Comparison of ENCODE assay signal across 20 cellular contexts in the genomic region with DNA sequence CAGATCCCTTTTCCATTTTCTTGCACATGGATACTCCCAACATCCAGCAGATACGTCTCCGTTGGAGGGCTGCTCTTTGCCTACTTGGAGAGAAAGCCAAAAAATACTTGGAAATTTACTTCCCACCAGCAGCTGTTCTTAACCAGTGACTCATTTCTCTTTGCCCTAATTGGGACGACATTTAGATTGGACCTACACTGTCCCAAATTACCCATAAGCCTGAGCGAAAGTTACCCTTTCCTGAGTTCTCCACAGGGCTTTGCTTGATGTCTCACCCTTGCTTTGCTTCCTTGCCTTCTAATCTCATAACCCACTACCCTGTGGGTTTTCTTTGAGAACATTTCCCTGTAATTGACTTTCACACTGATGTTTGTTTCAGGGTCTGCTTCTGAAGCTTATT. TPM values are rescaled to one million over a fixed set of nuclear protein-coding genes. Genes with fewer than 3 reads are reported as not detected.
DNase-seq lines count a peak whose midpoint lies in the region; ATAC-seq and TF ChIP-seq lines count a peak whose summit lies in the region.
"Had no signal": no experiment of that assay in that cellular context is flagged by ENCODE, and none has a peak within 500 bp of the region (broad histone marks: within the 10 kb centered on the region; RNA-seq: fewer than 3 reads in every experiment).

No MANE protein-coding gene starts in this region.

- no peak for ATAC-seq in activated CD4-positive, alpha-beta T cell treated with anti-CD3 and anti-CD28 coated beads for 36 hours
- ATAC-seq in psoas muscle = peak; percentile 55 to 73 (median 66)
- no peak for ATAC-seq in GM18861 (IDR thresholded peaks at IDR 0.05; ENCODE audit: unreplicated experiment)
- ATAC-seq: left colon, Panc1 had no signal

- TF ChIP-seq CTCF in endothelial cell (IDR thresholded peaks at IDR 0.05; ENCODE audit: unreplicated experiment) = no peak
- TF ChIP-seq CTCF in psoas muscle (IDR thresholded peaks at IDR 0.05) = no peak

- H3K36me3 Mint-ChIP-seq in activated CD4-positive, alpha-beta T cell treated with anti-CD3 and anti-CD28 coated beads for 36 hours (ENCODE audit: low read depth) = peaks cover 12% of the 10 kb centered on the region
- H3K36me3 Mint-ChIP-seq in endothelial cell (ENCODE audit: low read depth, unreplicated experiment) = peaks cover under 1% of the 10 kb centered on the region

- peak overlapping the region; percentile 37 for H3K27ac ChIP-seq in psoas muscle
- H3K27ac ChIP-seq: 22Rv1, cardiac muscle cell, parathyroid adenoma, WERI-Rb-1 had no signal

- POLR2A ChIA-PET in activated CD4-positive, alpha-beta T cell treated with anti-CD3 and anti-CD28 coated beads for 36 hours (lab: Charles Lee) = no interaction called here

- H3K27me3 Mint-ChIP-seq in activated CD4-positive, alpha-beta T cell treated with anti-CD3 and anti-CD28 coated beads for 36 hours = no peaks in the 10 kb centered on the region
- H3K27me3 Mint-ChIP-seq in endothelial cell (ENCODE audit: unreplicated experiment) = no peaks in the 10 kb centered on the region
- H3K27me3 Mint-ChIP-seq: activated naive CD4-positive, alpha-beta T cell treated with anti-CD3 and anti-CD28 coated beads, Interleukin-2, amount 50 U/mL, for 24 hours had no signal

- H3K36me3 ChIP-seq in psoas muscle (ENCODE audit: insufficient read depth in 1 of 2, low read depth in 1 of 2) = peaks cover 0 to 14% of the 10 kb centered on the region in 2 donors
- H3K36me3 ChIP-seq: cardiac muscle cell had no signal

- no peak for DNase-seq in activated CD4-positive, alpha-beta T cell treated with anti-CD3 and anti-CD28 coated beads for 36 hours
- no peak for DNase-seq in activated CD4-positive, alpha-beta T cell treated with anti-CD3 and anti-CD28 coated beads, Interleukin-2, amount 50 U/mL, for 48 hours
- DNase-seq in NCI-H446 treated with DMSO at 0.1 percent for 48 hours (lab: John Stamatoyannopoulos, UW) (peak; percentile 0), endothelial cell (ENCODE audit: low spot score) (no peak), psoas muscle (no peak), germinal center (ENCODE audit: low spot score) (no peak), NCI-H1930 (lab: John Stamatoyannopoulos, UW) (no peak)
- DNase-seq: C1 segment of cervical spinal cord; effector CD8-positive, alpha-beta T cell; KBM-7; left colon; NCI-H1092 treated with DMSO at 0.1 percent for 48 hours; NCI-H82; WERI-Rb-1 had no signal

- H3K4me1 ChIP-seq in psoas muscle = peaks cover 22% of the 10 kb centered on the region

- peaks cover 17% of the 10 kb centered on the region for H3K4me1 Mint-ChIP-seq in activated CD4-positive, alpha-beta T cell treated with anti-CD3 and anti-CD28 coated beads for 36 hours
- H3K4me1 Mint-ChIP-seq in endothelial cell (ENCODE audit: unreplicated experiment) = no peaks in the 10 kb centered on the region

- no peaks in the 10 kb centered on the region for H3K27me3 ChIP-seq in psoas muscle (ENCODE audit: insufficient read depth in 3 of 3, low read length in 2 of 3)
- H3K27me3 ChIP-seq: cardiac muscle cell had no signal

- H3K27ac Mint-ChIP-seq in activated CD4-positive, alpha-beta T cell treated with anti-CD3 and anti-CD28 coated beads for 36 hours = peak overlapping the region; percentile 17
- peak overlapping the region; percentile 53 for H3K27ac Mint-ChIP-seq in endothelial cell (ENCODE audit: unreplicated experiment)
- H3K27ac Mint-ChIP-seq: activated naive CD4-positive, alpha-beta T cell treated with anti-CD3 and anti-CD28 coated beads, Interleukin-2, amount 50 U/mL, for 24 hours had no signal

- H3K4me3 ChIP-seq in psoas muscle = no peak overlapping the region
- H3K4me3 ChIP-seq: cardiac muscle cell had no signal

- H3K9me3 Mint-ChIP-seq in activated CD4-positive, alpha-beta T cell treated with anti-CD3 and anti-CD28 coated beads for 36 hours (ENCODE audit: low read depth) = no peaks in the 10 kb centered on the region
- no peaks in the 10 kb centered on the region for H3K9me3 Mint-ChIP-seq in endothelial cell (ENCODE audit: unreplicated experiment)
- H3K9me3 Mint-ChIP-seq: activated naive CD4-positive, alpha-beta T cell treated with anti-CD3 and anti-CD28 coated beads, Interleukin-2, amount 50 U/mL, for 24 hours had no signal

- no peaks in the 10 kb centered on the region for H3K9me3 ChIP-seq in psoas muscle

- CTCF ChIA-PET in activated CD4-positive, alpha-beta T cell treated with anti-CD3 and anti-CD28 coated beads for 36 hours (lab: Charles Lee) = interaction anchor here (0.5 to 1.9 kb wide), 3 partner anchors 20 to 977 kb away, joined by 3 to 7 read pairs (median 4); no protein-coding TSS in a partner anchor

- intact Hi-C loops in activated CD4-positive, alpha-beta T cell treated with anti-CD3 and anti-CD28 coated beads for 36 hours (cut with DNase I, micrococcal nuclease) = no loop called here
- intact Hi-C loops in psoas muscle (cut with DNase I) = loop anchor here in 1 of 2 donors (5.0 kb wide), 1 partner anchor 42 kb away; no protein-coding TSS in a partner anchor

- WGBS in psoas muscle, 3 donors = 39 to 52% (median 44%) methylated on average over 4 of the region's 4 CpGs

- no peak overlapping the region for H3K4me3 Mint-ChIP-seq in activated CD4-positive, alpha-beta T cell treated with anti-CD3 and anti-CD28 coated beads for 36 hours
- no peak overlapping the region for H3K4me3 Mint-ChIP-seq in endothelial cell (ENCODE audit: unreplicated experiment)
- H3K4me3 Mint-ChIP-seq: activated naive CD4-positive, alpha-beta T cell treated with anti-CD3 and anti-CD28 coated beads, Interleukin-2, amount 50 U/mL, for 24 hours had no signal

RNA-seq across cellular contexts. Expression of a gene that starts 48.1 kb away (rescaled TPM):
- total RNA-seq in activated CD4-positive, alpha-beta T cell treated with anti-CD3 and anti-CD28 coated beads for 36 hours = 10 to 100 TPM; 20.5 to 20.9 TPM
- total RNA-seq in endothelial cell (ENCODE audit: unreplicated experiment) (29.0 TPM), psoas muscle (10 to 100 TPM; 30.0 to 44.2 (median 35.7) TPM)
- polyA plus RNA-seq in psoas muscle = 10 to 100 TPM; 10.8 to 40.3 (median 21.3) TPM

RNA-seq across cellular contexts. Expression of a gene that starts 51.1 kb away (rescaled TPM):
- total RNA-seq in activated CD4-positive, alpha-beta T cell treated with anti-CD3 and anti-CD28 coated beads for 36 hours = 100 to 1,000 TPM; 122 to 233 TPM
- total RNA-seq in endothelial cell (ENCODE audit: unreplicated experiment) = 178 TPM
- total RNA-seq in psoas muscle = 100 to 1,000 TPM; 314 to 546 (median 399) TPM
- 100 to 1,000 TPM; 391 to 770 (median 432) TPM for polyA plus RNA-seq in psoas muscle

Comparison
In these comparisons a context has a peak if more than half of its experiments do, and no peak if none do; other contexts are left out.
1. ATAC-seq: peak in psoas muscle (4 of 4); none in activated CD4-positive, alpha-beta T cell treated with anti-CD3 and anti-CD28 coated beads for 36 hours (single experiment) and GM18861 (single experiment).